In the genomic region with DNA sequence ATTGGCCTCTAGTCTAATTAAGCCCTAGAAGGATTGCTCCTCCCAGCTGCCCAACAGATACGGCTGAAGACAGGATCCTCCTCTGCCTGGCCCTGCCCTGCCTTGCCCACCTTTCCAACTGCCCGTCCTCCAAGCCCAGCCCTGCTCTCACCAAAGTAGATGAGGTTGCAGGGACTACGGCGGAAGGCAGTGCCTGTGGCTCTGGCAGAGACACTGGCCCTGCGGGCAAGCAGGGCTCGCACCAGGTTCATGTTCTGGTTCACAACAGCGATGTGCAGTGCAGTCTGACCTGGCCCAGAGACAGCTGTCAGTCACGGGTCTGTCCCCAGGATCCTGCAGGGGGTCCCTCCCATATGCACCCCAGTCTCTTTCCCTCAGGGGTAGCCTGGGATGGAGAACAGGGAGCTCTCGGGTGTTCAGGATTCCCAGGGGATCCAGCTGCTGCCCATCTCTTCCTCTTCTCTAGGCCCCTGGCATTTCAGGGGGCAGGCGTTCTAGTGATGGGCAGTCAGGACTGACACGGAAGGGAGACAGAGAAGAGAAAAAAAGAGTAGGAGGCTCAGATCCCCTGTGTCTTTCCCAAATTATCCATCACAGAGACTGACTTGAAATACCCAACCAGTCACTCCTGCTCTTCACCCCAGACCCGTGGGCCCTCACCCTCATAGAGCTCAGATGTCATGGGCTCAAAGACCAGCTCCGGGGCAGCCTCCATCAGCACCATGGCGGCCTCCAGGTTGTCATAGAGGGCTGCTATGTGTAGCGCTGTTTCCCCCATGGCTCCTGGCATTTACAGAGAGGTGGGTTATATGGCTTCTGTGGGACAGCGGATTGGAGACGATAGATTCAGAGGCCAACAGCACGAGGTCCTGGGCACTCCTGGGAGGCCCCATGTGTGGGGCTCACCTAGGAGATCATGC, we compare ENCODE assay signal across 32 cellular contexts. TPM values are rescaled to one million over a fixed set of nuclear protein-coding genes. Genes with fewer than 3 reads are reported as not detected.
"Had no signal": no experiment of that assay in that cellular context is flagged by ENCODE, and none has a peak within 500 bp of the region (broad histone marks: within the 10 kb centered on the region; RNA-seq: fewer than 3 reads in every experiment).

No MANE protein-coding gene starts in this region.

- H3K36me3 ChIP-seq: gastrocnemius medialis, neural progenitor cell, sigmoid colon, transverse colon, upper lobe of right lung, uterus had no signal

- H3K36me3 Mint-ChIP-seq: neural progenitor cell had no signal

- H3K4me3 ChIP-seq: gastrocnemius medialis, neural progenitor cell, psoas muscle, sigmoid colon, suprapubic skin, transverse colon, upper lobe of right lung, uterus had no signal

- H3K27ac ChIP-seq: epithelial cell of prostate, gastrocnemius medialis, neural progenitor cell, psoas muscle, sigmoid colon, suprapubic skin, transverse colon, upper lobe of right lung, uterus had no signal

- H3K9me3 ChIP-seq: gastrocnemius medialis, psoas muscle, sigmoid colon, suprapubic skin, transverse colon, upper lobe of right lung, uterus had no signal

- DNase-seq: cortex of kidney; foreskin fibroblast; gastrocnemius medialis; left cardiac atrium; mesenchymal stem cell; midbrain; naive thymus-derived CD4-positive, alpha-beta T cell; nucleus accumbens; psoas muscle; right cardiac atrium; sigmoid colon; stimulated activated CD4-positive, alpha-beta T cell treated with anti-CD3 and anti-CD28 coated beads, Interleukin-2, amount 100 ng/mL, for 24 hours; stimulated activated CD4-positive, alpha-beta T cell treated with anti-CD3 and anti-CD28 coated beads, Interleukin-4, amount 100 ng/mL, for 24 hours; transverse colon; upper lobe of right lung; uterus had no signal

- H3K27me3 ChIP-seq: neural progenitor cell, transverse colon, uterus had no signal

- H3K9me3 Mint-ChIP-seq: naive thymus-derived CD4-positive, alpha-beta T cell; nephron; stimulated activated naive CD8-positive, alpha-beta T cell treated with anti-CD3 and anti-CD28 coated beads, Interleukin-15, Interleukin-2, amounts not matched to agents 100 ng/mL and 50 ng/mL, for 24 hours had no signal

- H3K4me1 ChIP-seq: gastrocnemius medialis, psoas muscle, sigmoid colon, transverse colon, upper lobe of right lung, uterus had no signal

- ATAC-seq: esophagus mucosa; gastrocnemius medialis; left cardiac atrium; naive thymus-derived CD4-positive, alpha-beta T cell; psoas muscle; right cardiac atrium; stimulated activated memory B cell treated with anti-CD40 and anti-IgM and Interleukin-4, amounts not matched to agents 10 μg/mL and 1 μg/mL and 100 μg/mL, for 72 hours; upper lobe of right lung had no signal

- H3K9ac ChIP-seq: neural progenitor cell had no signal

- H3K27ac Mint-ChIP-seq: naive thymus-derived CD4-positive, alpha-beta T cell; nephron; neural progenitor cell; stimulated activated memory B cell treated with anti-CD40 and anti-IgM and Interleukin-4, amounts not matched to agents 10 μg/mL and 1 μg/mL and 100 μg/mL, for 72 hours; stimulated activated naive CD8-positive, alpha-beta T cell treated with anti-CD3 and anti-CD28 coated beads, Interleukin-15, Interleukin-2, amounts not matched to agents 100 ng/mL and 50 ng/mL, for 24 hours had no signal

- H3K4me3 Mint-ChIP-seq: naive thymus-derived CD4-positive, alpha-beta T cell; nephron; neural progenitor cell; stimulated activated memory B cell treated with anti-CD40 and anti-IgM and Interleukin-4, amounts not matched to agents 10 μg/mL and 1 μg/mL and 100 μg/mL, for 72 hours; stimulated activated naive CD8-positive, alpha-beta T cell treated with anti-CD3 and anti-CD28 coated beads, Interleukin-15, Interleukin-2, amounts not matched to agents 100 ng/mL and 50 ng/mL, for 24 hours had no signal

- H3K4me1 Mint-ChIP-seq: naive thymus-derived CD4-positive, alpha-beta T cell; nephron; neural progenitor cell had no signal

RNA-seq across cellular contexts. Expression of a gene that starts 8.3 kb away (rescaled TPM):
- total RNA-seq: dermis microvascular lymphatic vessel endothelial cell, gastrocnemius medialis, glomerular endothelial cell, lung microvascular endothelial cell, osteocyte, psoas muscle, right cardiac atrium, sigmoid colon, skeletal muscle tissue had no signal
- polyA plus RNA-seq: naive thymus-derived CD4-positive, alpha-beta T cell; right cardiac atrium had no signal

RNA-seq across cellular contexts. Expression of a gene that starts 56.3 kb away (rescaled TPM):
- total RNA-seq: dermis microvascular lymphatic vessel endothelial cell; esophagus mucosa; gastrocnemius medialis; glomerular endothelial cell; kidney epithelial cell; left cardiac atrium; lung microvascular endothelial cell; mucosa of gallbladder; naive thymus-derived CD4-positive, alpha-beta T cell; osteocyte; renal cortical epithelial cell; right cardiac atrium; sigmoid colon; skeletal muscle tissue; suprapubic skin; transverse colon; upper lobe of right lung had no signal
- polyA plus RNA-seq: liver; naive thymus-derived CD4-positive, alpha-beta T cell; psoas muscle; right cardiac atrium had no signal
